1 cellular context compared by ENCODE assay signal in the genomic region with DNA sequence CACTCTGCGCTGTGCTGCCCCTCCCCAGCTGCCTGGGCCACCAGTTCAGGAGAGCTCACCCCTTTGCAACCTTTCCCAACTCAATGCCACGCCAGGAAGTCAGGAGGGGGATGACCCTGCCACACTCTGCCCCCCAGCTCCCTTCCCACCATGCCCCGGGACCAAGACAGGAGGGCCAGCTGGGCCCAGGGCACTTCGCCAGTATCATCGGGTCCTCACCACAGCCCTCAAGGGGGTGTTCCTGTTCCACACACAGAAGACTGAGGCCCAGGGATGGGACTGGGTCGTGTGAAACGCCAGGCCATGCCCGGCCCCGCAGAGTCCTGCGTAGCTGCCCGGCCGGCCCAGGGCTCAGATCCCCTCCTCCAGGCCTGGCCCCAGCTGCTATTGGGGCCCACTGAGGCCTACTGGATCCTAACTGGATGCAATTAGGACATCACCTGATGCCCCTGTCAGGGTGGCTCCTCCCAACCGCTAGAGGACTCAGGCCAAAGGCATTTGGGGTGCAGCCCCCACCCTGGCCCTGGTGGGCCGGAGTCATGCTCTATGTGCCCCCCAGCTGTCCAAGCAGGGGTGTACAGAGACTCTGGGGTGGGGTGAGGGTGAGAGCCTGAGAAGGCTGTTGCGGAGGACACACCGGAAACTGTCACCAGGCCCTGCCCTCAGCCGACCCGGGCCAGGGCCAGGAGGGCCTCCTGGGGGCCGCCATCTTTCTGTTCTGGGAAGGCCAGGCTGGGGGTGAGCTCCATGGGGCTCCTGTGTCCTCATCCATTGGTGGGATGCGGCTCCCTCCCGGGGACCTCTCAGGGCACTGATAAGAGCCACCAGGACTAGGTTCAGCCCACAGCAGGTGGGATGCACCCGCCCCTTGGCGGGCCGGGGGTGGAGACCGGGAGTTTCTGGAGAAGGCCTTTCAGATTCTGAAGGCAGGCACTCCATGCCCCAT.
TF ChIP-seq lines count a peak whose summit lies in the region.

No MANE protein-coding gene starts in this region.

TF ChIP-seq in HepG2, 621 proteins besides CTCF, POLR2A, EP300 and RAD21 (continued from another document and continues in another):
- TF ChIP-seq, protein P1, sequence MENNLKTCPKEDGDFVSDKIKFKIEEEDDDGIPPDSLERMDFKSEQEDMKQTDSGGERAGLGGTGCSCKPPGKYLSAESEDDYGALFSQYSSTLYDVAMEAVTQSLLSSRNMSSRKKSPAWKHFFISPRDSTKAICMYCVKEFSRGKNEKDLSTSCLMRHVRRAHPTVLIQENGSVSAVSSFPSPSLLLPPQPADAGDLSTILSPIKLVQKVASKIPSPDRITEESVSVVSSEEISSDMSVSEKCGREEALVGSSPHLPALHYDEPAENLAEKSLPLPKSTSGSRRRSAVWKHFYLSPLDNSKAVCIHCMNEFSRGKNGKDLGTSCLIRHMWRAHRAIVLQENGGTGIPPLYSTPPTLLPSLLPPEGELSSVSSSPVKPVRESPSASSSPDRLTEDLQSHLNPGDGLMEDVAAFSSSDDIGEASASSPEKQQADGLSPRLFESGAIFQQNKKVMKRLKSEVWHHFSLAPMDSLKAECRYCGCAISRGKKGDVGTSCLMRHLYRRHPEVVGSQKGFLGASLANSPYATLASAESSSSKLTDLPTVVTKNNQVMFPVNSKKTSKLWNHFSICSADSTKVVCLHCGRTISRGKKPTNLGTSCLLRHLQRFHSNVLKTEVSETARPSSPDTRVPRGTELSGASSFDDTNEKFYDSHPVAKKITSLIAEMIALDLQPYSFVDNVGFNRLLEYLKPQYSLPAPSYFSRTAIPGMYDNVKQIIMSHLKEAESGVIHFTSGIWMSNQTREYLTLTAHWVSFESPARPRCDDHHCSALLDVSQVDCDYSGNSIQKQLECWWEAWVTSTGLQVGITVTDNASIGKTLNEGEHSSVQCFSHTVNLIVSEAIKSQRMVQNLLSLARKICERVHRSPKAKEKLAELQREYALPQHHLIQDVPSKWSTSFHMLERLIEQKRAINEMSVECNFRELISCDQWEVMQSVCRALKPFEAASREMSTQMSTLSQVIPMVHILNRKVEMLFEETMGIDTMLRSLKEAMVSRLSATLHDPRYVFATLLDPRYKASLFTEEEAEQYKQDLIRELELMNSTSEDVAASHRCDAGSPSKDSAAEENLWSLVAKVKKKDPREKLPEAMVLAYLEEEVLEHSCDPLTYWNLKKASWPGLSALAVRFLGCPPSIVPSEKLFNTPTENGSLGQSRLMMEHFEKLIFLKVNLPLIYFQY (CRISPR knock-in tag; IDR thresholded peaks at IDR 0.05; ENCODE audit: borderline replicate concordance): 0 out of 2 replicates have a peak, but pooled peaks have one; percentile 38
- TF ChIP-seq ZFP41 (CRISPR knock-in tag; IDR thresholded peaks at IDR 0.05; ENCODE audit: borderline replicate concordance) (no peak), ERF (CRISPR knock-in tag; IDR thresholded peaks at IDR 0.05) (peak; percentile 63; the same call in 1 of the 2 replicates), SATB2 (CRISPR knock-in tag; IDR thresholded peaks at IDR 0.05) (0 out of 2 replicates have a peak, but pooled peaks have one; percentile 38), REL (CRISPR knock-in tag; conservative IDR thresholded peaks at IDR 0.05) (no peak; the same call in 1 of the 2 replicates), SALL1 (CRISPR knock-in tag; IDR thresholded peaks at IDR 0.05) (peak; percentile 48), TEAD2 (CRISPR knock-in tag; IDR thresholded peaks at IDR 0.05) (no peak), ZKSCAN5 (CRISPR knock-in tag; IDR thresholded peaks at IDR 0.05) (no peak; the same call in 1 of the 2 replicates), ZNF260 (CRISPR knock-in tag; IDR thresholded peaks at IDR 0.05; ENCODE audit: borderline replicate concordance, low read depth) (no peak), PAWR (CRISPR knock-in tag; IDR thresholded peaks at IDR 0.05; ENCODE audit: borderline replicate concordance) (no peak), XRCC5 (optimal IDR thresholded peaks at IDR 0.05; ENCODE audit: low read length) (peak; percentile 11), SMAD1 (CRISPR knock-in tag; IDR thresholded peaks at IDR 0.05; ENCODE audit: borderline replicate concordance, low read depth) (no peak), ZNF160 (CRISPR knock-in tag; IDR thresholded peaks at IDR 0.05) (no peak), IKZF1 (IDR thresholded peaks at IDR 0.05) (no peak), MAFG (CRISPR knock-in tag; IDR thresholded peaks at IDR 0.05) (no peak), HOXA9 (CRISPR knock-in tag; IDR thresholded peaks at IDR 0.05; ENCODE audit: borderline replicate concordance) (no peak), ZNF232 (CRISPR knock-in tag; IDR thresholded peaks at IDR 0.05; ENCODE audit: borderline replicate concordance) (no peak; the same call in 1 of the 2 replicates), POLR2G (IDR thresholded peaks at IDR 0.05; ENCODE audit: low read depth, low read length) (peak; percentile 64), SOX6 (IDR thresholded peaks at IDR 0.05) (no peak), SOX6 (CRISPR knock-in tag; IDR thresholded peaks at IDR 0.05) (no peak; the same call in 1 of the 2 replicates), ZNF12 (CRISPR knock-in tag; IDR thresholded peaks at IDR 0.05) (no peak), HNRNPH1 (optimal IDR thresholded peaks at IDR 0.05; ENCODE audit: low read depth, low read length) (no peak), TMF1 (CRISPR knock-in tag; IDR thresholded peaks at IDR 0.05; ENCODE audit: low read depth) (no peak), SP1 (IDR thresholded peaks at IDR 0.05) (no peak), SP1 (CRISPR knock-in tag; IDR thresholded peaks at IDR 0.05) (peak; percentile 7; the same call in 1 of the 2 replicates), GATAD2A (CRISPR knock-in tag; IDR thresholded peaks at IDR 0.05) (0 out of 2 replicates have a peak, but pooled peaks have one; percentile 38), SRF (IDR thresholded peaks at IDR 0.05; ENCODE audit: low read depth, low read length) (no peak), ZNF121 (CRISPR knock-in tag; IDR thresholded peaks at IDR 0.05) (0 out of 2 replicates have a peak, but pooled peaks have one; percentile 23), TAF1 (CRISPR knock-in tag; IDR thresholded peaks at IDR 0.05) (peak; percentile 76; the same call in 1 of the 2 replicates), HIVEP1 (CRISPR knock-in tag; IDR thresholded peaks at IDR 0.05) (no peak), THAP11 (CRISPR knock-in tag; IDR thresholded peaks at IDR 0.05) (peak; percentile 66), NCOA1 (CRISPR knock-in tag; IDR thresholded peaks at IDR 0.05) (no peak)
- TF ChIP-seq, protein P2, sequence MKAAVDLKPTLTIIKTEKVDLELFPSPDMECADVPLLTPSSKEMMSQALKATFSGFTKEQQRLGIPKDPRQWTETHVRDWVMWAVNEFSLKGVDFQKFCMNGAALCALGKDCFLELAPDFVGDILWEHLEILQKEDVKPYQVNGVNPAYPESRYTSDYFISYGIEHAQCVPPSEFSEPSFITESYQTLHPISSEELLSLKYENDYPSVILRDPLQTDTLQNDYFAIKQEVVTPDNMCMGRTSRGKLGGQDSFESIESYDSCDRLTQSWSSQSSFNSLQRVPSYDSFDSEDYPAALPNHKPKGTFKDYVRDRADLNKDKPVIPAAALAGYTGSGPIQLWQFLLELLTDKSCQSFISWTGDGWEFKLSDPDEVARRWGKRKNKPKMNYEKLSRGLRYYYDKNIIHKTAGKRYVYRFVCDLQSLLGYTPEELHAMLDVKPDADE (CRISPR knock-in tag; IDR thresholded peaks at IDR 0.05): no peak
- TF ChIP-seq, protein P3, sequence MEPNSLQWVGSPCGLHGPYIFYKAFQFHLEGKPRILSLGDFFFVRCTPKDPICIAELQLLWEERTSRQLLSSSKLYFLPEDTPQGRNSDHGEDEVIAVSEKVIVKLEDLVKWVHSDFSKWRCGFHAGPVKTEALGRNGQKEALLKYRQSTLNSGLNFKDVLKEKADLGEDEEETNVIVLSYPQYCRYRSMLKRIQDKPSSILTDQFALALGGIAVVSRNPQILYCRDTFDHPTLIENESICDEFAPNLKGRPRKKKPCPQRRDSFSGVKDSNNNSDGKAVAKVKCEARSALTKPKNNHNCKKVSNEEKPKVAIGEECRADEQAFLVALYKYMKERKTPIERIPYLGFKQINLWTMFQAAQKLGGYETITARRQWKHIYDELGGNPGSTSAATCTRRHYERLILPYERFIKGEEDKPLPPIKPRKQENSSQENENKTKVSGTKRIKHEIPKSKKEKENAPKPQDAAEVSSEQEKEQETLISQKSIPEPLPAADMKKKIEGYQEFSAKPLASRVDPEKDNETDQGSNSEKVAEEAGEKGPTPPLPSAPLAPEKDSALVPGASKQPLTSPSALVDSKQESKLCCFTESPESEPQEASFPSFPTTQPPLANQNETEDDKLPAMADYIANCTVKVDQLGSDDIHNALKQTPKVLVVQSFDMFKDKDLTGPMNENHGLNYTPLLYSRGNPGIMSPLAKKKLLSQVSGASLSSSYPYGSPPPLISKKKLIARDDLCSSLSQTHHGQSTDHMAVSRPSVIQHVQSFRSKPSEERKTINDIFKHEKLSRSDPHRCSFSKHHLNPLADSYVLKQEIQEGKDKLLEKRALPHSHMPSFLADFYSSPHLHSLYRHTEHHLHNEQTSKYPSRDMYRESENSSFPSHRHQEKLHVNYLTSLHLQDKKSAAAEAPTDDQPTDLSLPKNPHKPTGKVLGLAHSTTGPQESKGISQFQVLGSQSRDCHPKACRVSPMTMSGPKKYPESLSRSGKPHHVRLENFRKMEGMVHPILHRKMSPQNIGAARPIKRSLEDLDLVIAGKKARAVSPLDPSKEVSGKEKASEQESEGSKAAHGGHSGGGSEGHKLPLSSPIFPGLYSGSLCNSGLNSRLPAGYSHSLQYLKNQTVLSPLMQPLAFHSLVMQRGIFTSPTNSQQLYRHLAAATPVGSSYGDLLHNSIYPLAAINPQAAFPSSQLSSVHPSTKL (CRISPR knock-in tag; IDR thresholded peaks at IDR 0.05): peak; percentile 44; the same call in 1 of the 2 replicates
- TF ChIP-seq, protein P4, sequence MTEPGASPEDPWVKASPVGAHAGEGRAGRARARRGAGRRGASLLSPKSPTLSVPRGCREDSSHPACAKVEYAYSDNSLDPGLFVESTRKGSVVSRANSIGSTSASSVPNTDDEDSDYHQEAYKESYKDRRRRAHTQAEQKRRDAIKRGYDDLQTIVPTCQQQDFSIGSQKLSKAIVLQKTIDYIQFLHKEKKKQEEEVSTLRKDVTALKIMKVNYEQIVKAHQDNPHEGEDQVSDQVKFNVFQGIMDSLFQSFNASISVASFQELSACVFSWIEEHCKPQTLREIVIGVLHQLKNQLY (CRISPR knock-in tag; IDR thresholded peaks at IDR 0.05): no peak
- TF ChIP-seq, protein P5, sequence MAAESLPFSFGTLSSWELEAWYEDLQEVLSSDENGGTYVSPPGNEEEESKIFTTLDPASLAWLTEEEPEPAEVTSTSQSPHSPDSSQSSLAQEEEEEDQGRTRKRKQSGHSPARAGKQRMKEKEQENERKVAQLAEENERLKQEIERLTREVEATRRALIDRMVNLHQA (CRISPR knock-in tag; IDR thresholded peaks at IDR 0.05): no peak
- TF ChIP-seq, protein P6, sequence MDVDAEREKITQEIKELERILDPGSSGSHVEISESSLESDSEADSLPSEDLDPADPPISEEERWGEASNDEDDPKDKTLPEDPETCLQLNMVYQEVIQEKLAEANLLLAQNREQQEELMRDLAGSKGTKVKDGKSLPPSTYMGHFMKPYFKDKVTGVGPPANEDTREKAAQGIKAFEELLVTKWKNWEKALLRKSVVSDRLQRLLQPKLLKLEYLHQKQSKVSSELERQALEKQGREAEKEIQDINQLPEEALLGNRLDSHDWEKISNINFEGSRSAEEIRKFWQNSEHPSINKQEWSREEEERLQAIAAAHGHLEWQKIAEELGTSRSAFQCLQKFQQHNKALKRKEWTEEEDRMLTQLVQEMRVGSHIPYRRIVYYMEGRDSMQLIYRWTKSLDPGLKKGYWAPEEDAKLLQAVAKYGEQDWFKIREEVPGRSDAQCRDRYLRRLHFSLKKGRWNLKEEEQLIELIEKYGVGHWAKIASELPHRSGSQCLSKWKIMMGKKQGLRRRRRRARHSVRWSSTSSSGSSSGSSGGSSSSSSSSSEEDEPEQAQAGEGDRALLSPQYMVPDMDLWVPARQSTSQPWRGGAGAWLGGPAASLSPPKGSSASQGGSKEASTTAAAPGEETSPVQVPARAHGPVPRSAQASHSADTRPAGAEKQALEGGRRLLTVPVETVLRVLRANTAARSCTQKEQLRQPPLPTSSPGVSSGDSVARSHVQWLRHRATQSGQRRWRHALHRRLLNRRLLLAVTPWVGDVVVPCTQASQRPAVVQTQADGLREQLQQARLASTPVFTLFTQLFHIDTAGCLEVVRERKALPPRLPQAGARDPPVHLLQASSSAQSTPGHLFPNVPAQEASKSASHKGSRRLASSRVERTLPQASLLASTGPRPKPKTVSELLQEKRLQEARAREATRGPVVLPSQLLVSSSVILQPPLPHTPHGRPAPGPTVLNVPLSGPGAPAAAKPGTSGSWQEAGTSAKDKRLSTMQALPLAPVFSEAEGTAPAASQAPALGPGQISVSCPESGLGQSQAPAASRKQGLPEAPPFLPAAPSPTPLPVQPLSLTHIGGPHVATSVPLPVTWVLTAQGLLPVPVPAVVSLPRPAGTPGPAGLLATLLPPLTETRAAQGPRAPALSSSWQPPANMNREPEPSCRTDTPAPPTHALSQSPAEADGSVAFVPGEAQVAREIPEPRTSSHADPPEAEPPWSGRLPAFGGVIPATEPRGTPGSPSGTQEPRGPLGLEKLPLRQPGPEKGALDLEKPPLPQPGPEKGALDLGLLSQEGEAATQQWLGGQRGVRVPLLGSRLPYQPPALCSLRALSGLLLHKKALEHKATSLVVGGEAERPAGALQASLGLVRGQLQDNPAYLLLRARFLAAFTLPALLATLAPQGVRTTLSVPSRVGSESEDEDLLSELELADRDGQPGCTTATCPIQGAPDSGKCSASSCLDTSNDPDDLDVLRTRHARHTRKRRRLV (CRISPR knock-in tag; IDR thresholded peaks at IDR 0.05): no peak
- TF ChIP-seq, protein P7, sequence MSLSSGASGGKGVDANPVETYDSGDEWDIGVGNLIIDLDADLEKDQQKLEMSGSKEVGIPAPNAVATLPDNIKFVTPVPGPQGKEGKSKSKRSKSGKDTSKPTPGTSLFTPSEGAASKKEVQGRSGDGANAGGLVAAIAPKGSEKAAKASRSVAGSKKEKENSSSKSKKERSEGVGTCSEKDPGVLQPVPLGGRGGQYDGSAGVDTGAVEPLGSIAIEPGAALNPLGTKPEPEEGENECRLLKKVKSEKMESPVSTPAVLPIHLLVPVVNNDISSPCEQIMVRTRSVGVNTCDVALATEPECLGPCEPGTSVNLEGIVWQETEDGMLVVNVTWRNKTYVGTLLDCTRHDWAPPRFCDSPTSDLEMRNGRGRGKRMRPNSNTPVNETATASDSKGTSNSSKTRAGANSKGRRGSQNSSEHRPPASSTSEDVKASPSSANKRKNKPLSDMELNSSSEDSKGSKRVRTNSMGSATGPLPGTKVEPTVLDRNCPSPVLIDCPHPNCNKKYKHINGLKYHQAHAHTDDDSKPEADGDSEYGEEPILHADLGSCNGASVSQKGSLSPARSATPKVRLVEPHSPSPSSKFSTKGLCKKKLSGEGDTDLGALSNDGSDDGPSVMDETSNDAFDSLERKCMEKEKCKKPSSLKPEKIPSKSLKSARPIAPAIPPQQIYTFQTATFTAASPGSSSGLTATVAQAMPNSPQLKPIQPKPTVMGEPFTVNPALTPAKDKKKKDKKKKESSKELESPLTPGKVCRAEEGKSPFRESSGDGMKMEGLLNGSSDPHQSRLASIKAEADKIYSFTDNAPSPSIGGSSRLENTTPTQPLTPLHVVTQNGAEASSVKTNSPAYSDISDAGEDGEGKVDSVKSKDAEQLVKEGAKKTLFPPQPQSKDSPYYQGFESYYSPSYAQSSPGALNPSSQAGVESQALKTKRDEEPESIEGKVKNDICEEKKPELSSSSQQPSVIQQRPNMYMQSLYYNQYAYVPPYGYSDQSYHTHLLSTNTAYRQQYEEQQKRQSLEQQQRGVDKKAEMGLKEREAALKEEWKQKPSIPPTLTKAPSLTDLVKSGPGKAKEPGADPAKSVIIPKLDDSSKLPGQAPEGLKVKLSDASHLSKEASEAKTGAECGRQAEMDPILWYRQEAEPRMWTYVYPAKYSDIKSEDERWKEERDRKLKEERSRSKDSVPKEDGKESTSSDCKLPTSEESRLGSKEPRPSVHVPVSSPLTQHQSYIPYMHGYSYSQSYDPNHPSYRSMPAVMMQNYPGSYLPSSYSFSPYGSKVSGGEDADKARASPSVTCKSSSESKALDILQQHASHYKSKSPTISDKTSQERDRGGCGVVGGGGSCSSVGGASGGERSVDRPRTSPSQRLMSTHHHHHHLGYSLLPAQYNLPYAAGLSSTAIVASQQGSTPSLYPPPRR (CRISPR knock-in tag; IDR thresholded peaks at IDR 0.05; ENCODE audit: borderline replicate concordance): peak; percentile 62
